In genomic region chr15:76345269-76345879, GRCh38 we compare ENCODE assay signal across 9 cellular contexts. TPM values are rescaled to one million over a fixed set of nuclear protein-coding genes. Genes with fewer than 3 reads are reported as not detected.
DNase-seq lines count a peak whose midpoint lies in the region; TF ChIP-seq lines count a peak whose summit lies in the region.
"Had no signal": no experiment of that assay in that cellular context is flagged by ENCODE, and none has a peak within 500 bp of the region (broad histone marks: within the 10 kb centered on the region; RNA-seq: fewer than 3 reads in every experiment).

No MANE protein-coding gene starts in this region.

- peaks cover 8% of the 10 kb centered on the region; the same call in 1 of the 2 replicates for H3K9me3 ChIP-seq in NT2/D1 (ENCODE audit: insufficient read depth, low read length)
- H3K9me3 ChIP-seq in neutrophil = peaks cover 8% of the 10 kb centered on the region
- no peaks in the 10 kb centered on the region for H3K9me3 ChIP-seq in ascending aorta

- H3K4me3 Mint-ChIP-seq in endothelial cell (ENCODE audit: unreplicated experiment) = peak overlapping the region; percentile 45

- intact Hi-C loops in ascending aorta (cut with DNase I) = no loop called here

- no peaks in the 10 kb centered on the region for H3K9me3 Mint-ChIP-seq in endothelial cell (ENCODE audit: unreplicated experiment)

- no peak overlapping the region for H3K9ac ChIP-seq in NT2/D1 (ENCODE audit: insufficient read length, low read depth)

- peaks cover 5% of the 10 kb centered on the region for H3K36me3 Mint-ChIP-seq in endothelial cell (ENCODE audit: low read depth, unreplicated experiment)

- DNase-seq in NCI-H2171 treated with DMSO at 0.1 percent for 48 hours (lab: John Stamatoyannopoulos, UW) = peak; percentile 45
- no peak for DNase-seq in NCI-H2171 (lab: John Stamatoyannopoulos, UW)
- DNase-seq in NT2/D1 (ENCODE audit: low read depth, low spot score) = no peak
- DNase-seq in endothelial cell (ENCODE audit: low spot score) = no peak
- no peak for DNase-seq in medulla oblongata (ENCODE audit: extremely low spot score)
- no peak for DNase-seq in ascending aorta (ENCODE audit: low spot score in 2 of 2)
- no peak for DNase-seq in LoVo (ENCODE audit: low spot score)
- DNase-seq: NK-92 treated with Interleukin-12 subunit alpha and Interleukin-12 subunit beta, amount 100 ng/mL, for 24 hours had no signal

- peaks cover 34% of the 10 kb centered on the region for H3K27me3 Mint-ChIP-seq in endothelial cell (ENCODE audit: unreplicated experiment)

- TF ChIP-seq CTCF in endothelial cell (IDR thresholded peaks at IDR 0.05; ENCODE audit: unreplicated experiment) = no peak
- no peak for TF ChIP-seq CTCF in neutrophil (IDR thresholded peaks at IDR 0.05)
- no peak for TF ChIP-seq CTCF in ascending aorta (IDR thresholded peaks at IDR 0.05)

- no peak overlapping the region for H3K27ac Mint-ChIP-seq in endothelial cell (ENCODE audit: unreplicated experiment)

- H3K4me1 ChIP-seq in NT2/D1 (ENCODE audit: insufficient read depth, insufficient read length) (peaks cover 9% of the 10 kb centered on the region), neutrophil (ENCODE audit: control insufficient read depth in 1 of 2, insufficient read depth in 1 of 2, low read depth in 1 of 2, low read length in 1 of 2) (peaks cover 51 to 55% of the 10 kb centered on the region in 2 experiments), ascending aorta (peaks cover 22 to 40% of the 10 kb centered on the region in 2 donors)

- H3K4me3 ChIP-seq in NT2/D1 (ENCODE audit: insufficient read length, low read depth) = peak overlapping the region; percentile 53
- H3K4me3 ChIP-seq in neutrophil (ENCODE audit: low read depth in 1 of 2, low read length in 1 of 2) = peak overlapping the region; percentile 60 to 64
- H3K4me3 ChIP-seq in ascending aorta = peak overlapping the region in 1 of 2 donors; percentile 54

- H3K4me1 Mint-ChIP-seq in endothelial cell (ENCODE audit: unreplicated experiment) = peaks cover 25% of the 10 kb centered on the region

- H3K27ac ChIP-seq in neutrophil (no peak overlapping the region), ascending aorta (no peak overlapping the region)

- H3K27me3 ChIP-seq in NT2/D1 (ENCODE audit: insufficient read depth, insufficient read length) = peaks cover 100% of the 10 kb centered on the region
- H3K27me3 ChIP-seq in neutrophil = peaks cover 98% of the 10 kb centered on the region
- H3K27me3 ChIP-seq in ascending aorta = peaks cover 58% of the 10 kb centered on the region

- H3K36me3 ChIP-seq in NT2/D1 (ENCODE audit: insufficient read depth, insufficient read length, low read length) (no peaks in the 10 kb centered on the region), neutrophil (peaks cover 8% of the 10 kb centered on the region), ascending aorta (no peaks in the 10 kb centered on the region)

RNA-seq across cellular contexts. Expression of gene ISL2, which starts 8.8 kb away (rescaled TPM):
- total RNA-seq in endothelial cell (ENCODE audit: unreplicated experiment) (1.4 TPM), ascending aorta (not detected)

RNA-seq across cellular contexts. Expression of gene ETFA, which starts 34.1 kb away (rescaled TPM):
- total RNA-seq in endothelial cell (ENCODE audit: unreplicated experiment) = 103 TPM
- 31.7 TPM for total RNA-seq in ascending aorta
